ENCODE assay signal across 15 cellular contexts in the genomic region with DNA sequence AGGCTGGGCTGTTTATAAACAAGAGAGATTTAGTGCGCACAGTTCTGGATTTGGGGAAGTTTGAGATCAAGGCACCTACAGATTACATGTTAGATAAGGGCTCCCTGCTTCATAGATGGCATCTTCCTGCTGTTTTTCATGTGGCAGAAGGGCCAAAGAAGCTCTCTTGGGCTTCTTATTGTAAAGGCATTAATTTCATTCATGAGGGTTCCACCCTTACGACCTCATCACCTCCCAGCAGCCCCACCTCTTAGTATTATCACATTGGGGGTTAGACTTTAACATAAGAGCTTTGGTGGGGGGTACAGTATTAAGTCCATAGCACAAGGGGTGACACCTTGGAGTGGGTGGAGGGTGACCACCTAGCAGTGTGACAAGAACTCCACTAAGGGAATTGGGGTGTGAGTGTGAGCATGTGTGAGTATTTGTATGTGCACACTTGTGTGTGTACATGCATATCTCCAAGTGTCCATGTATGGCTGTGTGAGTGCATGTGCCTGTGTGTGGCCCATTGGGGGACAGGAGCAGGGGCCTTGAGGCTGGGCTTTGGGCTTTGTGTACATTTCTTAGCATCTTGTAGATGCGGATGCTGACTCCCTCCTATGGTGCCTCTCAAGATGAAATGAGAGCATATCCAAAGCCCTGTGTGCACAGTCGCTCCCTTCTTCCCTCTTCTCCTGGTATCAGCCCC. TPM values are rescaled to one million over a fixed set of nuclear protein-coding genes. Genes with fewer than 3 reads are reported as not detected.
DNase-seq lines count a peak whose midpoint lies in the region; ATAC-seq and TF ChIP-seq lines count a peak whose summit lies in the region.
"Had no signal": no experiment of that assay in that cellular context is flagged by ENCODE, and none has a peak within 500 bp of the region (broad histone marks: within the 10 kb centered on the region; RNA-seq: fewer than 3 reads in every experiment).

No MANE protein-coding gene starts in this region.

- H3K9me2 ChIP-seq in hepatocyte (replicated peaks; ENCODE audit: insufficient read depth): no peaks in the 10 kb centered on the region

- no peak for TF ChIP-seq POLR2A in testis (IDR thresholded peaks at IDR 0.05)

- H3K79me2 ChIP-seq in parathyroid adenoma (peaks cover 24% of the 10 kb centered on the region), hepatocyte (peaks cover 93% of the 10 kb centered on the region)

- H3K4me3 ChIP-seq in parathyroid adenoma (ENCODE audit: low read depth, low read length) (no peak overlapping the region), testis (no peak overlapping the region), hepatocyte (no peak overlapping the region)

- no peak for TF ChIP-seq CTCF in CD4-positive, alpha-beta T cell (IDR thresholded peaks at IDR 0.05)
- TF ChIP-seq CTCF in parathyroid adenoma (IDR thresholded peaks at IDR 0.05) (no peak), testis (IDR thresholded peaks at IDR 0.05) (no peak), hepatocyte (IDR thresholded peaks at IDR 0.05; ENCODE audit: poor library complexity) (no peak)

- H3K9me3 ChIP-seq in CD4-positive, alpha-beta T cell (ENCODE audit: control insufficient read depth, low read length): peaks cover under 1% of the 10 kb centered on the region
- H3K9me3 ChIP-seq in parathyroid adenoma (ENCODE audit: control insufficient read depth, low read length) (no peaks in the 10 kb centered on the region), testis (no peaks in the 10 kb centered on the region), hepatocyte (ENCODE audit: low read depth) (no peaks in the 10 kb centered on the region)

- no peak for ATAC-seq in CD4-positive, alpha-beta T cell (ENCODE audit: poor library complexity)

- H3K27ac ChIP-seq in CD4-positive, alpha-beta T cell (ENCODE audit: low read depth, low read length): no peak overlapping the region
- H3K27ac ChIP-seq in parathyroid adenoma (peak overlapping the region; percentile 44), testis (no peak overlapping the region), hepatocyte (no peak overlapping the region)

- H3K27me3 Mint-ChIP-seq in CD4-positive, alpha-beta T cell: no peaks in the 10 kb centered on the region
- H3K27me3 Mint-ChIP-seq in dendritic cell treated with granulocyte-macrophage colony-stimulating factor and Interleukin-4, amounts not matched to agents 40 ng/mL and 50 ng/mL, for 4 days: no peaks in the 10 kb centered on the region

- H3K27ac Mint-ChIP-seq in CD4-positive, alpha-beta T cell: peak overlapping the region; percentile 83
- H3K27ac Mint-ChIP-seq in dendritic cell treated with granulocyte-macrophage colony-stimulating factor and Interleukin-4, amounts not matched to agents 40 ng/mL and 50 ng/mL, for 4 days: peak overlapping the region; percentile 26

- H3K36me3 Mint-ChIP-seq in CD4-positive, alpha-beta T cell (ENCODE audit: low read depth): peaks cover 9% of the 10 kb centered on the region
- H3K36me3 Mint-ChIP-seq in dendritic cell treated with granulocyte-macrophage colony-stimulating factor and Interleukin-4, amounts not matched to agents 40 ng/mL and 50 ng/mL, for 4 days (ENCODE audit: low read depth): no peaks in the 10 kb centered on the region

- H3K36me3 ChIP-seq in parathyroid adenoma (ENCODE audit: control insufficient read depth, insufficient read depth, low read length): no peaks in the 10 kb centered on the region
- no peaks in the 10 kb centered on the region for H3K36me3 ChIP-seq in testis (ENCODE audit: low read depth, missing control alignments)
- H3K36me3 ChIP-seq in hepatocyte (replicated peaks; ENCODE audit: insufficient read depth, low read depth): no peaks in the 10 kb centered on the region

- DNase-seq in CD4-positive, alpha-beta T cell: no peak
- DNase-seq in KBM-7 (peak; percentile 22), testis (no peak), hepatocyte (ENCODE audit: low spot score) (no peak), GM19238 (ENCODE audit: insufficient read length, low spot score) (no peak)
- DNase-seq: activated naive CD4-positive, alpha-beta T cell treated with anti-CD3 and anti-CD28 coated beads, Interleukin-2, amount 50 U/mL, for 16 hours; cortex of kidney; GDM1; midbrain; NCI-H1436 treated with DMSO at 0.1 percent for 48 hours; NCI-H510A treated with DMSO at 0.1 percent for 48 hours; stimulated activated CD4-positive, alpha-beta T cell treated with anti-CD3 and anti-CD28 coated beads, Interleukin-4, amount 100 ng/mL, for 1 hour; T-helper 9 cell had no signal

- H3K27me3 ChIP-seq in CD4-positive, alpha-beta T cell (ENCODE audit: control insufficient read depth, insufficient read depth, low read length): no peaks in the 10 kb centered on the region
- H3K27me3 ChIP-seq in parathyroid adenoma (ENCODE audit: control insufficient read depth, insufficient read depth, low read length) (no peaks in the 10 kb centered on the region), testis (no peaks in the 10 kb centered on the region), hepatocyte (no peaks in the 10 kb centered on the region)

- peaks cover 95% of the 10 kb centered on the region for H3K4me1 Mint-ChIP-seq in CD4-positive, alpha-beta T cell (ENCODE audit: low read depth)
- H3K4me1 Mint-ChIP-seq in dendritic cell treated with granulocyte-macrophage colony-stimulating factor and Interleukin-4, amounts not matched to agents 40 ng/mL and 50 ng/mL, for 4 days (ENCODE audit: low read depth): peaks cover 99% of the 10 kb centered on the region

- H2AFZ ChIP-seq in parathyroid adenoma: no peak overlapping the region
- no peak overlapping the region for H2AFZ ChIP-seq in hepatocyte

- WGBS in testis, 2 donors: 91 to 94% methylated on average over 4 of the region's 4 CpGs
- 86% methylated on average over 4 of the region's 4 CpGs for WGBS in hepatocyte (ENCODE audit: low lambda C conversion rate, missing lambda C conversion rate)

- peaks cover 17% of the 10 kb centered on the region for H3K4me1 ChIP-seq in parathyroid adenoma
- H3K4me1 ChIP-seq in testis: peaks cover 32% of the 10 kb centered on the region
- H3K4me1 ChIP-seq in hepatocyte (ENCODE audit: insufficient read depth): peaks cover 50% of the 10 kb centered on the region

- in situ Hi-C loops in KBM-7 (cut with MboI; ENCODE audit: low pct_unique_long_range_greater_than_20kb, low sequenced_read_pairs): no loop called here

- CTCF ChIA-PET in CD4-positive, alpha-beta T cell (lab: Charles Lee): no interaction called here

- peaks cover 2% of the 10 kb centered on the region for H3K9me3 Mint-ChIP-seq in CD4-positive, alpha-beta T cell
- no peaks in the 10 kb centered on the region for H3K9me3 Mint-ChIP-seq in dendritic cell treated with granulocyte-macrophage colony-stimulating factor and Interleukin-4, amounts not matched to agents 40 ng/mL and 50 ng/mL, for 4 days

- intact Hi-C loops in CD4-positive, alpha-beta T cell (cut with DNase I, micrococcal nuclease): no loop called here
- intact Hi-C loops in dendritic cell treated with granulocyte-macrophage colony-stimulating factor and Interleukin-4, amounts not matched to agents 40 ng/mL and 50 ng/mL, for 4 days (cut with micrococcal nuclease): loop anchor here (5.0 kb wide), 1 partner anchor 41 kb away; a partner anchor contains a TSS
- intact Hi-C loops in testis (cut with DNase I; ENCODE audit: low total_unique reads): no loop called here

- H3K4me3 Mint-ChIP-seq in CD4-positive, alpha-beta T cell: peak overlapping the region; percentile 9
- H3K4me3 Mint-ChIP-seq in dendritic cell treated with granulocyte-macrophage colony-stimulating factor and Interleukin-4, amounts not matched to agents 40 ng/mL and 50 ng/mL, for 4 days: no peak overlapping the region

- no peak overlapping the region for H3K9ac ChIP-seq in parathyroid adenoma

- H4K20me1 ChIP-seq in hepatocyte (ENCODE audit: insufficient read depth, poor library complexity, severe bottlenecking): peaks cover 76% of the 10 kb centered on the region

- POLR2A ChIA-PET in CD4-positive, alpha-beta T cell (lab: Charles Lee): no interaction called here

- no peak overlapping the region for H3K4me2 ChIP-seq in parathyroid adenoma (ENCODE audit: low read length)
- no peak overlapping the region for H3K4me2 ChIP-seq in hepatocyte

RNA-seq across cellular contexts. Expression of a gene that starts 42.7 kb away (rescaled TPM):
- total RNA-seq in CD4-positive, alpha-beta T cell: 10 to 100 TPM; 60.0 to 64.8 TPM
- total RNA-seq in testis: 100 to 1,000 TPM; 105 to 108 TPM
- 52.5 TPM for polyA plus RNA-seq in testis (ENCODE audit: insufficient read depth, low read depth, low replicate concordance)
- total RNA-seq in hepatocyte: 42.2 and 50.4 TPM in 2 replicates
- polyA plus RNA-seq in hepatocyte: 38.8 and 41.3 TPM in 2 replicates
